Comparison of ENCODE assay signal across 1 cellular context in genomic region chr12:949337-950099, GRCh38.
A peak's percentile ranks its signal among the peaks of the same experiment; 100 is the strongest.
TF ChIP-seq lines count a peak whose summit lies in the region.

Gene RAD52 (minus strand): TSS chr12:949694. CDS start chr12:933058, 16,636 bp downstream.

TF ChIP-seq in HepG2, 621 proteins besides CTCF, POLR2A, EP300 and RAD21 (continued from another document and continues in another):
- TF ChIP-seq REST (IDR thresholded peaks at IDR 0.05; ENCODE audit: borderline replicate concordance in 1 of 2, low read depth in 1 of 2, low read length in 2 of 2) (peak in 1 of 2 experiments; percentile 37; a peak in 1 of 4 replicates), NPAS2 (CRISPR knock-in tag; IDR thresholded peaks at IDR 0.05; ENCODE audit: borderline replicate concordance) (no peak), ZNF703 (CRISPR knock-in tag; IDR thresholded peaks at IDR 0.05; ENCODE audit: borderline replicate concordance) (no peak), ZNF562 (CRISPR knock-in tag; IDR thresholded peaks at IDR 0.05; ENCODE audit: borderline replicate concordance) (no peak), KMT2B (CRISPR knock-in tag; IDR thresholded peaks at IDR 0.05) (peak; percentile 84), KDM5A (IDR thresholded peaks at IDR 0.05; ENCODE audit: borderline replicate concordance, low read length) (peak; percentile 81; the same call in 1 of the 2 replicates), AFF4 (CRISPR knock-in tag; IDR thresholded peaks at IDR 0.05) (no peak; the same call in 1 of the 2 replicates), PPARG (CRISPR knock-in tag; conservative IDR thresholded peaks at IDR 0.05) (0 out of 2 replicates have a peak, but pooled peaks have one; percentile 33), REXO4 (CRISPR knock-in tag; IDR thresholded peaks at IDR 0.05; ENCODE audit: borderline replicate concordance) (0 out of 2 replicates have a peak, but pooled peaks have one; percentile 35), TFDP1 (CRISPR knock-in tag; IDR thresholded peaks at IDR 0.05; ENCODE audit: borderline replicate concordance) (peak; percentile 93), ZBTB2 (CRISPR knock-in tag; IDR thresholded peaks at IDR 0.05; ENCODE audit: low read depth) (peak; percentile 73; the same call in 1 of the 2 replicates), ZFX (CRISPR knock-in tag; IDR thresholded peaks at IDR 0.05; ENCODE audit: low read depth) (peak; percentile 97), KLF9 (CRISPR knock-in tag; IDR thresholded peaks at IDR 0.05; ENCODE audit: low read depth) (peak; percentile 75; the same call in 1 of the 2 replicates), TSC22D2 (CRISPR knock-in tag; IDR thresholded peaks at IDR 0.05; ENCODE audit: borderline replicate concordance) (no peak; the same call in 1 of the 2 replicates), ZNF335 (CRISPR knock-in tag; IDR thresholded peaks at IDR 0.05) (peak; percentile 69; the same call in 1 of the 2 replicates), ZNF546 (CRISPR knock-in tag; conservative IDR thresholded peaks at IDR 0.05) (no peak), FOXP4 (CRISPR knock-in tag; IDR thresholded peaks at IDR 0.05) (peak; percentile 57), ZNF773 (CRISPR knock-in tag; IDR thresholded peaks at IDR 0.05; ENCODE audit: borderline replicate concordance) (no peak), ZNF746 (CRISPR knock-in tag; IDR thresholded peaks at IDR 0.05) (0 out of 2 replicates have a peak, but pooled peaks have one; percentile 32), ZNF552 (CRISPR knock-in tag; IDR thresholded peaks at IDR 0.05; ENCODE audit: borderline replicate concordance) (no peak; the same call in 1 of the 2 replicates), NFATC3 (CRISPR knock-in tag; IDR thresholded peaks at IDR 0.05) (no peak), NFKBIZ (CRISPR knock-in tag; IDR thresholded peaks at IDR 0.05) (peak; percentile 56; the same call in 1 of the 2 replicates), TCF12 (IDR thresholded peaks at IDR 0.05) (no peak), TCF12 (CRISPR knock-in tag; IDR thresholded peaks at IDR 0.05) (0 out of 2 replicates have a peak, but pooled peaks have one; percentile 53), PAX8 (CRISPR knock-in tag; IDR thresholded peaks at IDR 0.05; ENCODE audit: borderline replicate concordance) (no peak), ZNF253 (CRISPR knock-in tag; IDR thresholded peaks at IDR 0.05; ENCODE audit: borderline replicate concordance) (0 out of 2 replicates have a peak, but pooled peaks have one; percentile 68), HMG20A (CRISPR knock-in tag; IDR thresholded peaks at IDR 0.05; ENCODE audit: borderline replicate concordance) (peak; percentile 31; the same call in 1 of the 2 replicates), GPN1 (CRISPR knock-in tag; IDR thresholded peaks at IDR 0.05; ENCODE audit: borderline replicate concordance) (0 out of 2 replicates have a peak, but pooled peaks have one; percentile 16), NR2F2 (IDR thresholded peaks at IDR 0.05; ENCODE audit: borderline replicate concordance, low read depth) (no peak), XRCC5 (optimal IDR thresholded peaks at IDR 0.05; ENCODE audit: low read length) (peak; percentile 81), HMGA1 (CRISPR knock-in tag; conservative IDR thresholded peaks at IDR 0.05) (no peak), NFKB2 (CRISPR knock-in tag; IDR thresholded peaks at IDR 0.05; ENCODE audit: borderline replicate concordance) (no peak; the same call in 1 of the 2 replicates), ZNF570 (CRISPR knock-in tag; IDR thresholded peaks at IDR 0.05; ENCODE audit: borderline replicate concordance) (no peak), ZNF205 (CRISPR knock-in tag; IDR thresholded peaks at IDR 0.05) (no peak; the same call in none of the 2 replicates), PITX1 (CRISPR knock-in tag; IDR thresholded peaks at IDR 0.05) (no peak; the same call in 1 of the 2 replicates), ZNF761 (CRISPR knock-in tag; conservative IDR thresholded peaks at IDR 0.05) (peak; percentile 83; the same call in 1 of the 2 replicates), ZNF790 (CRISPR knock-in tag; IDR thresholded peaks at IDR 0.05; ENCODE audit: borderline replicate concordance) (0 out of 2 replicates have a peak, but pooled peaks have one; percentile 38), PREB (CRISPR knock-in tag; IDR thresholded peaks at IDR 0.05) (no peak), SALL2 (CRISPR knock-in tag; IDR thresholded peaks at IDR 0.05) (0 out of 2 replicates have a peak, but pooled peaks have one; percentile 25), ZNF234 (CRISPR knock-in tag; conservative IDR thresholded peaks at IDR 0.05) (no peak), CHD4 (IDR thresholded peaks at IDR 0.05; ENCODE audit: borderline replicate concordance, low read length) (no peak), ZXDC (CRISPR knock-in tag; IDR thresholded peaks at IDR 0.05) (no peak), FOXJ3 (CRISPR knock-in tag; IDR thresholded peaks at IDR 0.05; ENCODE audit: borderline replicate concordance) (no peak), SP2 (CRISPR knock-in tag; IDR thresholded peaks at IDR 0.05) (no peak), ZNF558 (CRISPR knock-in tag; IDR thresholded peaks at IDR 0.05; ENCODE audit: borderline replicate concordance) (no peak; the same call in 1 of the 2 replicates), PRPF4 (IDR thresholded peaks at IDR 0.05; ENCODE audit: low read depth, low read length, poor library complexity, severe bottlenecking) (no peak), ZNF282 (IDR thresholded peaks at IDR 0.05; ENCODE audit: partially characterized antibody) (no peak), PHB2 (IDR thresholded peaks at IDR 0.05; ENCODE audit: partially characterized antibody) (no peak), ZNF383 (CRISPR knock-in tag; IDR thresholded peaks at IDR 0.05; ENCODE audit: borderline replicate concordance) (no peak), ZNF549 (CRISPR knock-in tag; IDR thresholded peaks at IDR 0.05) (no peak), ZNF350 (CRISPR knock-in tag; IDR thresholded peaks at IDR 0.05; ENCODE audit: borderline replicate concordance, low read depth) (peak; percentile 86; the same call in 1 of the 2 replicates), POLR2AphosphoS5 (IDR thresholded peaks at IDR 0.05; ENCODE audit: low read depth, low read length) (peak; percentile 96), ESRRA (CRISPR knock-in tag; IDR thresholded peaks at IDR 0.05; ENCODE audit: low read depth) (peak; percentile 44; the same call in 1 of the 2 replicates), SYNCRIP (IDR thresholded peaks at IDR 0.05; ENCODE audit: insufficient read depth, low read depth, low read length) (no peak), NCOR1 (IDR thresholded peaks at IDR 0.05; ENCODE audit: borderline replicate concordance, low read length) (no peak)
